In the genomic region with DNA sequence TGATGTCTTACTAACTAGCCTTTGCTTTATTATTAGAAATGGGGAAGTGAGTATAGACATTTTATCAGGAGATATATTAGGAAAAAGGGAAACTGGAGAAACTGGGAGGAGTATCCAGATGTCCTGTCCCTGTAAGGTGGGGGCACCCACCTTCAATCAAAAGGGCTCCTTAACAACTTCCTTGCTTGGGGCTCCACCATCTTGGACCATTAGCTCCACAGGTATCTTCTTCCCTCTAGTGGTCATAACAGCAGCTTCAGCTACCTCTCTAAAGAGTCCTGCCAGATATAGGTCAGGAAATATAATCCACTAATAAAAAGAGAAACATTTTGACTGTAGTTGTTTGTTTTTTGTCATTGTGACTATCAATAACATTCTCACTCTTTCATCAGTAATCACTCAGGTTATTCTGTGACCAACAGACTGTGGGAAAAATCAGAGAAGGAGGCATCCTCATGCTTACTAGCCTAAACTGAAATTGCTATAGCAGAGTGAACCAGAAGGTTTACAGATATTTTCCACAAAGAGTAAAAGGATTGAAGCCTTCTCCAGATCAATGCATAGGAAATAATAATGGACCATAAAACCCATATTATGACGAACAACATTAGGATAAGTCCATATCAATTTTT, we compare ENCODE assay signal across 9 cellular contexts. TPM values are rescaled to one million over a fixed set of nuclear protein-coding genes. Genes with fewer than 3 reads are reported as not detected.
DNase-seq lines count a peak whose midpoint lies in the region; ATAC-seq and TF ChIP-seq lines count a peak whose summit lies in the region.
"Had no signal": no experiment of that assay in that cellular context is flagged by ENCODE, and none has a peak within 500 bp of the region (broad histone marks: within the 10 kb centered on the region; RNA-seq: fewer than 3 reads in every experiment).

No MANE protein-coding gene starts in this region.

- no peak overlapping the region for H3K4me3 ChIP-seq in kidney epithelial cell (ENCODE audit: low read depth, low read length)

- no peaks in the 10 kb centered on the region for H3K27me3 ChIP-seq in kidney epithelial cell (ENCODE audit: control insufficient read depth, insufficient read depth, low read length)

- intact Hi-C loops in head of caudate nucleus (cut with DNase I): no loop called here

- DNase-seq in EH (ENCODE audit: low read depth) (peak; percentile 48), kidney epithelial cell (ENCODE audit: low read depth) (no peak), T-helper 9 cell (no peak), head of caudate nucleus (no peak), pons (ENCODE audit: low spot score) (no peak)

- ATAC-seq in GM19397 (IDR thresholded peaks at IDR 0.05; ENCODE audit: unreplicated experiment): peak; percentile 90
- peak; percentile 96 for ATAC-seq in HG03280 (IDR thresholded peaks at IDR 0.05; ENCODE audit: unreplicated experiment)
- peak; percentile 77 for ATAC-seq in SK-N-SH treated with all-trans-retinoic acid at 6 μM for 48 hours

- H3K36me3 ChIP-seq in kidney epithelial cell (ENCODE audit: control insufficient read depth, insufficient read depth, low read length): no peaks in the 10 kb centered on the region

- peak; percentile 68 for TF ChIP-seq CTCF in kidney epithelial cell (IDR thresholded peaks at IDR 0.05; ENCODE audit: insufficient read depth, low read length, poor library complexity, severe bottlenecking)

TF ChIP-seq in SK-N-SH treated with all-trans-retinoic acid at 6 μM for 48 hours, 23 proteins besides CTCF, POLR2A, EP300 and RAD21:
- no peak for TF ChIP-seq ZNF8 (CRISPR knock-in tag; IDR thresholded peaks at IDR 0.05)
- TF ChIP-seq ESRRG (CRISPR knock-in tag; IDR thresholded peaks at IDR 0.05): no peak
- no peak for TF ChIP-seq BACH2 (CRISPR knock-in tag; IDR thresholded peaks at IDR 0.05; ENCODE audit: borderline replicate concordance)
- no peak for TF ChIP-seq ZC3H10 (CRISPR knock-in tag; IDR thresholded peaks at IDR 0.05)
- no peak for TF ChIP-seq ARNTL (CRISPR knock-in tag; IDR thresholded peaks at IDR 0.05; ENCODE audit: borderline replicate concordance, low read depth)
- TF ChIP-seq ISL1 (CRISPR knock-in tag; IDR thresholded peaks at IDR 0.05): no peak
- no peak for TF ChIP-seq CSDC2 (CRISPR knock-in tag; IDR thresholded peaks at IDR 0.05)
- TF ChIP-seq, protein P1, sequence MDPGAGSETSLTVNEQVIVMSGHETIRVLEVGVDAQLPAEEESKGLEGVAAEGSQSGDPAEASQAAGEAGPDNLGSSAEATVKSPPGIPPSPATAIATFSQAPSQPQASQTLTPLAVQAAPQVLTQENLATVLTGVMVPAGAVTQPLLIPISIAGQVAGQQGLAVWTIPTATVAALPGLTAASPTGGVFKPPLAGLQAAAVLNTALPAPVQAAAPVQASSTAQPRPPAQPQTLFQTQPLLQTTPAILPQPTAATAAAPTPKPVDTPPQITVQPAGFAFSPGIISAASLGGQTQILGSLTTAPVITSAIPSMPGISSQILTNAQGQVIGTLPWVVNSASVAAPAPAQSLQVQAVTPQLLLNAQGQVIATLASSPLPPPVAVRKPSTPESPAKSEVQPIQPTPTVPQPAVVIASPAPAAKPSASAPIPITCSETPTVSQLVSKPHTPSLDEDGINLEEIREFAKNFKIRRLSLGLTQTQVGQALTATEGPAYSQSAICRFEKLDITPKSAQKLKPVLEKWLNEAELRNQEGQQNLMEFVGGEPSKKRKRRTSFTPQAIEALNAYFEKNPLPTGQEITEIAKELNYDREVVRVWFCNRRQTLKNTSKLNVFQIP (CRISPR knock-in tag; IDR thresholded peaks at IDR 0.05; ENCODE audit: borderline replicate concordance, low read depth): no peak
- TF ChIP-seq, protein P2, sequence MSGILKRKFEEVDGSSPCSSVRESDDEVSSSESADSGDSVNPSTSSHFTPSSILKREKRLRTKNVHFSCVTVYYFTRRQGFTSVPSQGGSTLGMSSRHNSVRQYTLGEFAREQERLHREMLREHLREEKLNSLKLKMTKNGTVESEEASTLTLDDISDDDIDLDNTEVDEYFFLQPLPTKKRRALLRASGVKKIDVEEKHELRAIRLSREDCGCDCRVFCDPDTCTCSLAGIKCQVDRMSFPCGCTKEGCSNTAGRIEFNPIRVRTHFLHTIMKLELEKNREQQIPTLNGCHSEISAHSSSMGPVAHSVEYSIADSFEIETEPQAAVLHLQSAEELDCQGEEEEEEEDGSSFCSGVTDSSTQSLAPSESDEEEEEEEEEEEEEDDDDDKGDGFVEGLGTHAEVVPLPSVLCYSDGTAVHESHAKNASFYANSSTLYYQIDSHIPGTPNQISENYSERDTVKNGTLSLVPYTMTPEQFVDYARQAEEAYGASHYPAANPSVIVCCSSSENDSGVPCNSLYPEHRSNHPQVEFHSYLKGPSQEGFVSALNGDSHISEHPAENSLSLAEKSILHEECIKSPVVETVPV (CRISPR knock-in tag; IDR thresholded peaks at IDR 0.05): no peak
- TF ChIP-seq RARB (CRISPR knock-in tag; IDR thresholded peaks at IDR 0.05): no peak
- TF ChIP-seq SNAI2 (CRISPR knock-in tag; IDR thresholded peaks at IDR 0.05): no peak
- no peak for TF ChIP-seq ZNF70 (CRISPR knock-in tag; IDR thresholded peaks at IDR 0.05)
- TF ChIP-seq, protein P3, sequence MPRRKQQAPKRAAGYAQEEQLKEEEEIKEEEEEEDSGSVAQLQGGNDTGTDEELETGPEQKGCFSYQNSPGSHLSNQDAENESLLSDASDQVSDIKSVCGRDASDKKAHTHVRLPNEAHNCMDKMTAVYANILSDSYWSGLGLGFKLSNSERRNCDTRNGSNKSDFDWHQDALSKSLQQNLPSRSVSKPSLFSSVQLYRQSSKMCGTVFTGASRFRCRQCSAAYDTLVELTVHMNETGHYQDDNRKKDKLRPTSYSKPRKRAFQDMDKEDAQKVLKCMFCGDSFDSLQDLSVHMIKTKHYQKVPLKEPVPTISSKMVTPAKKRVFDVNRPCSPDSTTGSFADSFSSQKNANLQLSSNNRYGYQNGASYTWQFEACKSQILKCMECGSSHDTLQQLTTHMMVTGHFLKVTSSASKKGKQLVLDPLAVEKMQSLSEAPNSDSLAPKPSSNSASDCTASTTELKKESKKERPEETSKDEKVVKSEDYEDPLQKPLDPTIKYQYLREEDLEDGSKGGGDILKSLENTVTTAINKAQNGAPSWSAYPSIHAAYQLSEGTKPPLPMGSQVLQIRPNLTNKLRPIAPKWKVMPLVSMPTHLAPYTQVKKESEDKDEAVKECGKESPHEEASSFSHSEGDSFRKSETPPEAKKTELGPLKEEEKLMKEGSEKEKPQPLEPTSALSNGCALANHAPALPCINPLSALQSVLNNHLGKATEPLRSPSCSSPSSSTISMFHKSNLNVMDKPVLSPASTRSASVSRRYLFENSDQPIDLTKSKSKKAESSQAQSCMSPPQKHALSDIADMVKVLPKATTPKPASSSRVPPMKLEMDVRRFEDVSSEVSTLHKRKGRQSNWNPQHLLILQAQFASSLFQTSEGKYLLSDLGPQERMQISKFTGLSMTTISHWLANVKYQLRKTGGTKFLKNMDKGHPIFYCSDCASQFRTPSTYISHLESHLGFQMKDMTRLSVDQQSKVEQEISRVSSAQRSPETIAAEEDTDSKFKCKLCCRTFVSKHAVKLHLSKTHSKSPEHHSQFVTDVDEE (CRISPR knock-in tag; IDR thresholded peaks at IDR 0.05): no peak

RNA-seq across cellular contexts. Expression of a gene that starts 10.4 kb away (rescaled TPM):
- total RNA-seq in kidney epithelial cell: not detected in 2 replicates
- total RNA-seq: T-helper 2 cell treated with Interferon-gamma antibody and Interleukin-4, amounts not matched to agents 100 ng/mL and 5 ng/mL, for 36 hours had no signal

RNA-seq across cellular contexts. Expression of a gene that starts 21.6 kb away (rescaled TPM):
- not detected in 2 replicates for total RNA-seq in kidney epithelial cell
- total RNA-seq: T-helper 2 cell treated with Interferon-gamma antibody and Interleukin-4, amounts not matched to agents 100 ng/mL and 5 ng/mL, for 36 hours had no signal

RNA-seq across cellular contexts. Expression of a gene that starts 32.8 kb away (rescaled TPM):
- total RNA-seq in kidney epithelial cell: not detected in 2 replicates
- total RNA-seq: T-helper 2 cell treated with Interferon-gamma antibody and Interleukin-4, amounts not matched to agents 100 ng/mL and 5 ng/mL, for 36 hours had no signal

RNA-seq across cellular contexts. Expression of a gene that starts 36.7 kb away (rescaled TPM):
- total RNA-seq in kidney epithelial cell: not detected in 2 replicates
- total RNA-seq: T-helper 2 cell treated with Interferon-gamma antibody and Interleukin-4, amounts not matched to agents 100 ng/mL and 5 ng/mL, for 36 hours had no signal

RNA-seq across cellular contexts. Expression of a gene that starts 41.7 kb away (rescaled TPM):
- not detected in 2 replicates for total RNA-seq in kidney epithelial cell
- total RNA-seq: T-helper 2 cell treated with Interferon-gamma antibody and Interleukin-4, amounts not matched to agents 100 ng/mL and 5 ng/mL, for 36 hours had no signal
